Comparison of ENCODE assay signal across 1 cellular context in the genomic region with DNA sequence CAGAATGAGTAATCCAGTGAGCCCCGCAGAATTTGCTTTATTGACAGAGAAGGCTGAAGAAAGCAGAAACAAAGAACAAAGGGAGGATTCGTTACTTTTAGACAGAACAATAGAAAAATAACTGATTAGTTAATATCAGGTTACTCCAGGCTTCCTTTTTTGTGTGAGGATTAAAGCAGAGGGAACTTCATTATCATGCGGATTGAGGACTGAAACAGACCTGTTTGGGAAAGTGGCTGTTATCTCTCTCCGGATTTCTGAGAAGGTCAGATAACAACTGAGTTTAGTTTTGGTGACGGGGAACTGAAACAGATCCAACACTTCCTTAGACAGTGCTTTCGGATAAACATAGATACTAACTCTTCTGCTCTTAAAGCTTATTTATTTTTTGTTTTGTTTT.
TF ChIP-seq lines count a peak whose summit lies in the region.

No MANE protein-coding gene starts in this region.

TF ChIP-seq in WTC11, 78 proteins besides CTCF, POLR2A, EP300 and RAD21 (continued from another document):
- TF ChIP-seq, protein P1, sequence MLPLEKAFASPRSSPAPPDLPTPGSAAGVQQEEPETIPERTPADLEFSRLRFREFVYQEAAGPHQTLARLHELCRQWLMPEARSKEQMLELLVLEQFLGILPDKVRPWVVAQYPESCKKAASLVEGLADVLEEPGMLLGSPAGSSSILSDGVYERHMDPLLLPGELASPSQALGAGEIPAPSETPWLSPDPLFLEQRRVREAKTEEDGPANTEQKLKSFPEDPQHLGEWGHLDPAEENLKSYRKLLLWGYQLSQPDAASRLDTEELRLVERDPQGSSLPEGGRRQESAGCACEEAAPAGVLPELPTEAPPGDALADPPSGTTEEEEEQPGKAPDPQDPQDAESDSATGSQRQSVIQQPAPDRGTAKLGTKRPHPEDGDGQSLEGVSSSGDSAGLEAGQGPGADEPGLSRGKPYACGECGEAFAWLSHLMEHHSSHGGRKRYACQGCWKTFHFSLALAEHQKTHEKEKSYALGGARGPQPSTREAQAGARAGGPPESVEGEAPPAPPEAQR (CRISPR knock-in tag; IDR thresholded peaks at IDR 0.05), result no peak
- no peak for TF ChIP-seq E2F4 (CRISPR knock-in tag; IDR thresholded peaks at IDR 0.05; ENCODE audit: borderline replicate concordance, low read depth)
- TF ChIP-seq ZNF263 (CRISPR knock-in tag; IDR thresholded peaks at IDR 0.05; ENCODE audit: low read depth), result no peak
- TF ChIP-seq GTF2I (CRISPR knock-in tag; conservative IDR thresholded peaks at IDR 0.05), result no peak
- no peak for TF ChIP-seq ZNF138 (CRISPR knock-in tag; conservative IDR thresholded peaks at IDR 0.05)
- TF ChIP-seq SMAD4 (CRISPR knock-in tag; IDR thresholded peaks at IDR 0.05), result no peak
- no peak for TF ChIP-seq ZNF121 (CRISPR knock-in tag; IDR thresholded peaks at IDR 0.05)
